12 cellular contexts compared by ENCODE assay signal in the genomic region with DNA sequence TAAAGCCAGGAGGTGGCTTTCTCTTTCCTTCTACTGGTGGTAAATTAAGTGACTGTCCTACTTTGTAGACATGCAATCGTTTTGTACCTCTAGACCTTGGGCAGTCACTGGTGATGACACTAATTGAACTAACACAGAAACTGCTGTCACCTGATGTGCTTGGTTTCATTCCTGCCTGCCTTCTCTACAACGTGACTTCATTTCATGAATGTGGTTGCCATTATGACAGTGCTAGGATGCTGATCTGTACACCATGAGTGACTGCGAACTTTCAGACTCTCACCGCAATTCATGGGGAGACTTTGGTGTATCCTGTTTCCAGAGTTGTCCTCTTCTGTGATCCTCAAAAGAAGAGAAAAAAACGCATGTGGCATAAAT. TPM values are rescaled to one million over a fixed set of nuclear protein-coding genes. Genes with fewer than 3 reads are reported as not detected.
A peak's percentile ranks its signal among the peaks of the same experiment; 100 is the strongest.
DNase-seq lines count a peak whose midpoint lies in the region; ATAC-seq, FAIRE-seq and TF ChIP-seq lines count a peak whose summit lies in the region.
"Had no signal": no experiment of that assay in that cellular context is flagged by ENCODE, and none has a peak within 500 bp of the region (broad histone marks: within the 10 kb centered on the region; RNA-seq: fewer than 3 reads in every experiment).

No MANE protein-coding gene starts in this region.

- no peak for TF ChIP-seq CTCF in D721Med (IDR thresholded peaks at IDR 0.05; ENCODE audit: insufficient read depth, missing control alignments)
- no peak for TF ChIP-seq CTCF in thyroid gland (IDR thresholded peaks at IDR 0.05)

- no peak overlapping the region for H3K27ac Mint-ChIP-seq in activated naive CD4-positive, alpha-beta T cell treated with anti-CD3 and anti-CD28 coated beads, Interleukin-2, amount 50 U/mL, for 72 hours
- no peak overlapping the region for H3K27ac Mint-ChIP-seq in stimulated activated memory B cell treated with anti-CD40 and anti-IgM and Interleukin-4, amounts not matched to agents 10 μg/mL and 1 μg/mL and 100 μg/mL, for 72 hours

- peaks cover 13% of the 10 kb centered on the region for H3K4me1 Mint-ChIP-seq in stimulated activated memory B cell treated with anti-CD40 and anti-IgM and Interleukin-4, amounts not matched to agents 10 μg/mL and 1 μg/mL and 100 μg/mL, for 72 hours

- H3K4me3 Mint-ChIP-seq in stimulated activated memory B cell treated with anti-CD40 and anti-IgM and Interleukin-4, amounts not matched to agents 10 μg/mL and 1 μg/mL and 100 μg/mL, for 72 hours: no peak overlapping the region

- H3K9me3 ChIP-seq in thyroid gland: no peaks in the 10 kb centered on the region

- no peaks in the 10 kb centered on the region for H3K27me3 ChIP-seq in thyroid gland

- H3K36me3 Mint-ChIP-seq in activated naive CD4-positive, alpha-beta T cell treated with anti-CD3 and anti-CD28 coated beads, Interleukin-2, amount 50 U/mL, for 72 hours: no peaks in the 10 kb centered on the region
- no peaks in the 10 kb centered on the region for H3K36me3 Mint-ChIP-seq in stimulated activated memory B cell treated with anti-CD40 and anti-IgM and Interleukin-4, amounts not matched to agents 10 μg/mL and 1 μg/mL and 100 μg/mL, for 72 hours

- no peaks in the 10 kb centered on the region for H3K9me3 Mint-ChIP-seq in activated naive CD4-positive, alpha-beta T cell treated with anti-CD3 and anti-CD28 coated beads, Interleukin-2, amount 50 U/mL, for 72 hours
- H3K9me3 Mint-ChIP-seq in stimulated activated memory B cell treated with anti-CD40 and anti-IgM and Interleukin-4, amounts not matched to agents 10 μg/mL and 1 μg/mL and 100 μg/mL, for 72 hours: peaks cover 3% of the 10 kb centered on the region

- TF ChIP-seq POLR2A in thyroid gland (IDR thresholded peaks at IDR 0.05): no peak

- peaks cover 41% of the 10 kb centered on the region for H3K27me3 Mint-ChIP-seq in stimulated activated memory B cell treated with anti-CD40 and anti-IgM and Interleukin-4, amounts not matched to agents 10 μg/mL and 1 μg/mL and 100 μg/mL, for 72 hours

- peak in 1 of 2 donors; percentile 22 for DNase-seq in activated naive CD4-positive, alpha-beta T cell treated with anti-CD3 and anti-CD28 coated beads, Interleukin-2, amount 50 U/mL, for 72 hours (ENCODE audit: low spot score in 2 of 2)
- no peak for DNase-seq in activated naive CD4-positive, alpha-beta T cell treated with anti-CD3 and anti-CD28 coated beads, Interleukin-2, amount 50 U/mL, for 16 hours
- DNase-seq in D721Med (ENCODE audit: insufficient read length, low spot score) (no peak), thyroid gland (no peak)
- no peak for DNase-seq in activated effector memory CD4-positive, alpha-beta T cell treated with Interleukin-2 at 50 U/mL for 16 hours
- DNase-seq: GOT3, NCI-H1417 treated with DMSO at 0.1 percent for 48 hours had no signal

- no peak overlapping the region for H3K27ac ChIP-seq in thyroid gland
- H3K27ac ChIP-seq: SK-N-MC had no signal

- intact Hi-C loops in thyroid gland (cut with DNase I): no loop called here

- no peak for FAIRE-seq in D721Med (lab: Jason Lieb, UNC)

- ATAC-seq in activated naive CD4-positive, alpha-beta T cell treated with anti-CD3 and anti-CD28 coated beads, Interleukin-2, amount 50 U/mL, for 72 hours: peak; percentile 85 to 94
- peak; percentile 90 for ATAC-seq in GM21576 (IDR thresholded peaks at IDR 0.05; ENCODE audit: unreplicated experiment)
- peak; percentile 97 for ATAC-seq in HG03280 (IDR thresholded peaks at IDR 0.05; ENCODE audit: unreplicated experiment)
- ATAC-seq in stimulated activated memory B cell treated with anti-CD40 and anti-IgM and Interleukin-4, amounts not matched to agents 10 μg/mL and 1 μg/mL and 100 μg/mL, for 72 hours: peak; percentile 58

- H3K36me3 ChIP-seq in thyroid gland: no peaks in the 10 kb centered on the region

- 82 to 84% methylated on average over 5 of the region's 5 CpGs for WGBS in thyroid gland, 2 donors

- peaks cover 0 to 8% of the 10 kb centered on the region in 2 donors for H3K4me1 ChIP-seq in thyroid gland

- no peak overlapping the region for H3K4me3 ChIP-seq in thyroid gland (replicated peaks in 1 of 3)
- H3K4me3 ChIP-seq: lung, SK-N-MC had no signal

RNA-seq across cellular contexts. Expression of a gene that starts 47.5 kb away (rescaled TPM):
- not detected for total RNA-seq in activated naive CD4-positive, alpha-beta T cell treated with anti-CD3 and anti-CD28 coated beads, Interleukin-2, amount 50 U/mL, for 72 hours
- total RNA-seq in thyroid gland: 1 to 10 TPM; 2.0 to 4.0 (median 2.6) TPM
